Comparison of ENCODE assay signal across 1 cellular context in genomic region chr6:158536084-158536890, GRCh38.
A peak's percentile ranks its signal among the peaks of the same experiment; 100 is the strongest.
TF ChIP-seq lines count a peak whose summit lies in the region.

No MANE protein-coding gene starts in this region.

TF ChIP-seq in K562, 482 proteins besides CTCF, POLR2A, EP300 and RAD21 (continued from another document and continues in another):
- TF ChIP-seq MGA (IDR thresholded peaks at IDR 0.05): no peak
- peak; percentile 94 for TF ChIP-seq NR2C2 (CRISPR knock-in tag; IDR thresholded peaks at IDR 0.05)
- TF ChIP-seq NR2C2 (tag; IDR thresholded peaks at IDR 0.05): peak; percentile 95
- TF ChIP-seq GABPB1 (CRISPR knock-in tag; IDR thresholded peaks at IDR 0.05): peak; percentile 56; the same call in 1 of the 2 replicates
- TF ChIP-seq CREB3 (tag; conservative IDR thresholded peaks at IDR 0.05; ENCODE audit: low read depth): peak; percentile 71; the same call in 1 of the 2 replicates
- TF ChIP-seq RBBP5 (IDR thresholded peaks at IDR 0.05; ENCODE audit: borderline replicate concordance, insufficient read depth, low read length, poor library complexity, severe bottlenecking): no peak
- no peak for TF ChIP-seq LEF1 (IDR thresholded peaks at IDR 0.05)
- TF ChIP-seq SNAPC5 (CRISPR knock-in tag; IDR thresholded peaks at IDR 0.05): no peak
- no peak for TF ChIP-seq MTF1 (CRISPR knock-in tag; IDR thresholded peaks at IDR 0.05; ENCODE audit: borderline replicate concordance)
- TF ChIP-seq C11orf30 (IDR thresholded peaks at IDR 0.05; ENCODE audit: low read depth): no peak
- no peak for TF ChIP-seq POLR2H (tag; IDR thresholded peaks at IDR 0.05; ENCODE audit: low read depth)
- TF ChIP-seq SIN3B (IDR thresholded peaks at IDR 0.05; ENCODE audit: low read depth): no peak
- TF ChIP-seq ESRRA (IDR thresholded peaks at IDR 0.05; ENCODE audit: borderline replicate concordance, low read depth): peak; percentile 75
- TF ChIP-seq RBM17 (IDR thresholded peaks at IDR 0.05; ENCODE audit: borderline replicate concordance, low read depth, low read length): no peak
- TF ChIP-seq ZBTB33 (CRISPR knock-in tag; IDR thresholded peaks at IDR 0.05): peak; percentile 63; the same call in 1 of the 2 replicates
- no peak for TF ChIP-seq ZNF77 (CRISPR knock-in tag; IDR thresholded peaks at IDR 0.05)
- TF ChIP-seq FOXK1 (CRISPR knock-in tag; IDR thresholded peaks at IDR 0.05; ENCODE audit: borderline replicate concordance): no peak
- no peak for TF ChIP-seq ARID3A (IDR thresholded peaks at IDR 0.05; ENCODE audit: borderline replicate concordance, low read depth, low read length)
- no peak for TF ChIP-seq MCM5 (IDR thresholded peaks at IDR 0.05; ENCODE audit: low read depth)
- TF ChIP-seq CBX2 (IDR thresholded peaks at IDR 0.05; ENCODE audit: insufficient read depth, low read length, poor library complexity, severe bottlenecking): no peak
- TF ChIP-seq ZNF764 (CRISPR knock-in tag; IDR thresholded peaks at IDR 0.05; ENCODE audit: low read depth): no peak
- TF ChIP-seq MAFG (tag; conservative IDR thresholded peaks at IDR 0.05): no peak
- no peak for TF ChIP-seq ZBTB49 (CRISPR knock-in tag; IDR thresholded peaks at IDR 0.05; ENCODE audit: borderline replicate concordance)
- no peak for TF ChIP-seq E2F6 (IDR thresholded peaks at IDR 0.05; ENCODE audit: borderline replicate concordance in 1 of 2, extremely low read depth in 1 of 2, insufficient read depth in 1 of 2, insufficient read length in 1 of 2, low read depth in 1 of 2, low read length in 1 of 2, poor library complexity in 1 of 2, severe bottlenecking in 1 of 2)
- no peak for TF ChIP-seq ESRRB (CRISPR knock-in tag; IDR thresholded peaks at IDR 0.05; ENCODE audit: borderline replicate concordance)
- no peak for TF ChIP-seq JUNB (CRISPR knock-in tag; conservative IDR thresholded peaks at IDR 0.05)
- TF ChIP-seq ZNF609 (CRISPR knock-in tag; IDR thresholded peaks at IDR 0.05; ENCODE audit: borderline replicate concordance): no peak
